15 cellular contexts compared by ENCODE assay signal in the genomic region with DNA sequence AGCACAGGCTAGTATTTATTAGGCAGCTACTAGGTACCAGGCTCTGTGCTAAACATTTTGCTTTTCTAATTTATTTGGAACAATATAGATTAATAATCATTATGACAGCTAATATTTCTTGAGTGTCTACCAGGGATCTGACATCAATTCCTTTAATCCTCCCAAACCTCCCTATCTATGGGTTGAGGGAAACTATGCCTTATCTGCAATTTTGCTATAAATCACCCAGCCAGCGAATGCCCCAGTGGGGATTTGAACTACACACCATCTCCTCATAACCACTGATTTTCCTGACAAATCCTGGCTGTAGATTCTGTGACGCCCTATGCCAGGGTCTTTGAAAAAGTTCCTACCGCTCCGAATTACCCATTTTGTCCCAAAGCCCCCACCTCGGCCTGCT. TPM values are rescaled to one million over a fixed set of nuclear protein-coding genes. Genes with fewer than 3 reads are reported as not detected.
DNase-seq lines count a peak whose midpoint lies in the region; ATAC-seq and TF ChIP-seq lines count a peak whose summit lies in the region.
"Had no signal": no experiment of that assay in that cellular context is flagged by ENCODE, and none has a peak within 500 bp of the region (broad histone marks: within the 10 kb centered on the region; RNA-seq: fewer than 3 reads in every experiment).

No MANE protein-coding gene starts in this region.

- H3K27ac ChIP-seq in PC-3 (ENCODE audit: low read length) (peak overlapping the region; percentile 67), stomach (peak overlapping the region in 4 of 5 donors; percentile 71 to 83 (median 80))

- no peak for TF ChIP-seq EP300 in stomach (IDR thresholded peaks at IDR 0.05)

- H3K4me1 ChIP-seq in PC-3 (ENCODE audit: insufficient read depth, low read length) (peaks cover 38% of the 10 kb centered on the region), stomach (peaks cover 14 to 50% (median 30%) of the 10 kb centered on the region in 4 donors)

- BruUV-seq in PC-3 (replicated peaks; lab: Mats Ljungman, UMichigan): no TSS peak

- H3K79me2 ChIP-seq in PC-3 (ENCODE audit: low read length): no peaks in the 10 kb centered on the region

- intact Hi-C loops in PC-3 (cut with micrococcal nuclease): loop anchor here (1.0 to 2.0 kb wide), 2 partner anchors 12 to 20 kb away; no protein-coding TSS in a partner anchor
- intact Hi-C loops in stomach (cut with DNase I; ENCODE audit: low total_unique reads): no loop called here

- H3K36me3 ChIP-seq in PC-3 (ENCODE audit: low read depth, low read length): no peaks in the 10 kb centered on the region
- H3K36me3 ChIP-seq in stomach: no peaks in the 10 kb centered on the region
- H3K36me3 ChIP-seq: ovary had no signal

- no peak overlapping the region for H3K9ac ChIP-seq in PC-3 (ENCODE audit: low read length)

- no peak for TF ChIP-seq CTCF in PC-3 (conservative IDR thresholded peaks at IDR 0.05; ENCODE audit: low read depth, low read length)
- no peak for TF ChIP-seq CTCF in chondrocyte (IDR thresholded peaks at IDR 0.05)
- no peak for TF ChIP-seq CTCF in mesothelial cell of epicardium (IDR thresholded peaks at IDR 0.05; ENCODE audit: unreplicated experiment)
- TF ChIP-seq CTCF in stomach (IDR thresholded peaks at IDR 0.05): no peak

- H3K9me3 ChIP-seq in PC-3 (ENCODE audit: low read length) (no peaks in the 10 kb centered on the region), stomach (no peaks in the 10 kb centered on the region)
- H3K9me3 ChIP-seq: ovary had no signal

- H3K4me3 Mint-ChIP-seq in chondrocyte (ENCODE audit: unreplicated experiment) (no peak overlapping the region), mesothelial cell of epicardium (no peak overlapping the region)
- no peak overlapping the region for H3K4me3 Mint-ChIP-seq in activated naive CD8-positive, alpha-beta T cell treated with anti-CD3 and anti-CD28 coated beads, Interleukin-2, amount 50 U/mL, for 24 hours

- 86 to 97% (median 96%) methylated on average over 5 of the region's 5 CpGs for WGBS in stomach, 5 donors

- H3K4me3 ChIP-seq in PC-3 (ENCODE audit: low read length) (no peak overlapping the region), stomach (no peak overlapping the region)
- H3K4me3 ChIP-seq: ovary had no signal

- H3K27me3 ChIP-seq in PC-3 (ENCODE audit: low read length) (no peaks in the 10 kb centered on the region), stomach (no peaks in the 10 kb centered on the region)
- H3K27me3 ChIP-seq: ovary had no signal

- H3K4me1 Mint-ChIP-seq in chondrocyte (ENCODE audit: low read depth): peaks cover 60% of the 10 kb centered on the region
- peaks cover 55% of the 10 kb centered on the region for H3K4me1 Mint-ChIP-seq in mesothelial cell of epicardium
- H3K4me1 Mint-ChIP-seq in activated naive CD8-positive, alpha-beta T cell treated with anti-CD3 and anti-CD28 coated beads, Interleukin-2, amount 50 U/mL, for 24 hours: no peaks in the 10 kb centered on the region

- TF ChIP-seq POLR2A in stomach (IDR thresholded peaks at IDR 0.05): no peak

- H3K9me3 Mint-ChIP-seq in chondrocyte (ENCODE audit: low read depth) (no peaks in the 10 kb centered on the region), mesothelial cell of epicardium (no peaks in the 10 kb centered on the region)
- H3K9me3 Mint-ChIP-seq in activated naive CD8-positive, alpha-beta T cell treated with anti-CD3 and anti-CD28 coated beads, Interleukin-2, amount 50 U/mL, for 24 hours: no peaks in the 10 kb centered on the region
- H3K9me3 Mint-ChIP-seq: activated naive CD4-positive, alpha-beta T cell treated with anti-CD3 and anti-CD28 coated beads, Interleukin-2, amount 50 U/mL, for 72 hours had no signal

- 0 out of 2 replicates have a peak overlapping the region, but pooled peaks have one; percentile 6 for H3K4me2 ChIP-seq in PC-3 (ENCODE audit: low read length)

- DNase-seq in PC-3 (no peak), chondrocyte (ENCODE audit: low spot score) (no peak), mesothelial cell of epicardium (ENCODE audit: low spot score in 2 of 2, unreplicated experiment in 2 of 2) (no peak), stomach (no peak), mucosa of gallbladder (ENCODE audit: low spot score) (no peak), HUDEP-2 (lab: John Stamatoyannopoulos, UW; ENCODE audit: unreplicated experiment in 76 of 76) (no peak)
- DNase-seq in activated naive CD8-positive, alpha-beta T cell treated with anti-CD3 and anti-CD28 coated beads, Interleukin-2, amount 50 U/mL, for 24 hours: no peak
- DNase-seq: activated CD4-positive, alpha-beta T cell treated with anti-CD3 and anti-CD28 coated beads, Interleukin-2, amount 50 U/mL, for 48 hours; activated T-cell treated with anti-CD3 and anti-CD28 coated beads, Interleukin-2, amount 50 U/mL, for 1 hour; central memory CD4-positive, alpha-beta T cell; NCI-H1417 treated with DMSO at 0.1 percent for 48 hours; stimulated activated naive CD8-positive, alpha-beta T cell treated with anti-CD3 and anti-CD28 coated beads, Interleukin-15, Interleukin-2, amounts not matched to agents 100 U/mL and 50 U/mL, for 24 hours had no signal

- H3K27me3 Mint-ChIP-seq in chondrocyte (ENCODE audit: low read depth) (no peaks in the 10 kb centered on the region), mesothelial cell of epicardium (ENCODE audit: low read depth) (no peaks in the 10 kb centered on the region)
- no peaks in the 10 kb centered on the region for H3K27me3 Mint-ChIP-seq in activated naive CD8-positive, alpha-beta T cell treated with anti-CD3 and anti-CD28 coated beads, Interleukin-2, amount 50 U/mL, for 24 hours

- ATAC-seq in PC-3 (no peak), GM21515 (IDR thresholded peaks at IDR 0.05; ENCODE audit: unreplicated experiment) (no peak)
- ATAC-seq in activated naive CD8-positive, alpha-beta T cell treated with anti-CD3 and anti-CD28 coated beads, Interleukin-2, amount 50 U/mL, for 24 hours: no peak
- ATAC-seq: activated naive CD4-positive, alpha-beta T cell treated with anti-CD3 and anti-CD28 coated beads, Interleukin-2, amount 50 U/mL, for 72 hours had no signal

- CTCF ChIA-PET in PC-3 (lab: Charles Lee): interaction anchor here (1.0 to 1.6 kb wide), 5 partner anchors 10 to 43 kb away, joined by 3 to 5 read pairs (median 3); no protein-coding TSS in a partner anchor

- H4K20me1 ChIP-seq in PC-3 (ENCODE audit: low read length): no peaks in the 10 kb centered on the region

- H3K9me2 ChIP-seq in PC-3 (replicated peaks; ENCODE audit: low read length): no peaks in the 10 kb centered on the region

- H3K36me3 Mint-ChIP-seq in chondrocyte (ENCODE audit: low read depth) (no peaks in the 10 kb centered on the region), mesothelial cell of epicardium (no peaks in the 10 kb centered on the region)
- H3K36me3 Mint-ChIP-seq in activated naive CD8-positive, alpha-beta T cell treated with anti-CD3 and anti-CD28 coated beads, Interleukin-2, amount 50 U/mL, for 24 hours (ENCODE audit: low read depth): no peaks in the 10 kb centered on the region
- H3K36me3 Mint-ChIP-seq: activated naive CD4-positive, alpha-beta T cell treated with anti-CD3 and anti-CD28 coated beads, Interleukin-2, amount 50 U/mL, for 72 hours had no signal

- H3K27ac Mint-ChIP-seq in chondrocyte (ENCODE audit: unreplicated experiment) (peak overlapping the region; percentile 97), mesothelial cell of epicardium (peak overlapping the region; percentile 93)
- H3K27ac Mint-ChIP-seq in activated naive CD8-positive, alpha-beta T cell treated with anti-CD3 and anti-CD28 coated beads, Interleukin-2, amount 50 U/mL, for 24 hours: no peak overlapping the region

- POLR2A ChIA-PET in PC-3 (lab: Charles Lee; ENCODE audit: unreplicated experiment): no interaction called here

- H2AFZ ChIP-seq in PC-3 (ENCODE audit: low read length): peak overlapping the region; percentile 69

- no peaks in the 10 kb centered on the region for H3F3A ChIP-seq in PC-3 (ENCODE audit: low read length, unreplicated experiment)

RNA-seq across cellular contexts. Expression of gene PLEKHG3, which starts 21.4 kb away (rescaled TPM):
- total RNA-seq in PC-3 (2014; rRNA removed) (49.6 and 64.0 TPM in 2 replicates), chondrocyte (46.3 to 133 TPM (median 131 TPM) in 3 replicates), mesothelial cell of epicardium (141 to 142 TPM (median 142 TPM) in 3 replicates), stomach (100 to 1,000 TPM in 1 of 5 donors, 10 to 100 TPM in 4; 25.3 to 292 (median 27.2) TPM), mucosa of gallbladder (101 TPM)
- 10 to 100 TPM in 1 of 3 donors, 1 to 10 TPM in 2; 7.3 to 24.8 (median 9.2) TPM for polyA plus RNA-seq in stomach
